In genomic region chr18:47969851-47970250, GRCh38 we compare ENCODE assay signal across 1 cellular context.
TF ChIP-seq lines count a peak whose summit lies in the region.

No MANE protein-coding gene starts in this region.

TF ChIP-seq in K562, 482 proteins besides CTCF, POLR2A, EP300 and RAD21:
- TF ChIP-seq RNF219 (CRISPR knock-in tag; IDR thresholded peaks at IDR 0.05), result no peak
- 0 out of 2 replicates have a peak, but pooled peaks have one; percentile 28 for TF ChIP-seq FOSL1 (tag; conservative IDR thresholded peaks at IDR 0.05)
- peak; percentile 42; the same call in 1 of the 2 replicates for TF ChIP-seq JUND (IDR thresholded peaks at IDR 0.05; ENCODE audit: borderline replicate concordance, low read depth, low read length)
- no peak; the same call in 1 of the 3 replicates for TF ChIP-seq JUND (tag; IDR thresholded peaks at IDR 0.05; ENCODE audit: borderline replicate concordance, low read depth, low read length)
- no peak for TF ChIP-seq ZNF764 (CRISPR knock-in tag; IDR thresholded peaks at IDR 0.05; ENCODE audit: low read depth)
- no peak for TF ChIP-seq RFX7 (CRISPR knock-in tag; IDR thresholded peaks at IDR 0.05)
- TF ChIP-seq MITF (IDR thresholded peaks at IDR 0.05), result no peak
- no peak for TF ChIP-seq E2F4 (CRISPR knock-in tag; IDR thresholded peaks at IDR 0.05; ENCODE audit: low read depth)
- no peak for TF ChIP-seq RCOR1 (IDR thresholded peaks at IDR 0.05; ENCODE audit: borderline replicate concordance in 1 of 2, low read depth in 2 of 2, low read length in 2 of 2)
- no peak for TF ChIP-seq ZNF695 (CRISPR knock-in tag; IDR thresholded peaks at IDR 0.05)
- TF ChIP-seq CSDE1 (IDR thresholded peaks at IDR 0.05), result no peak
- TF ChIP-seq ATF6 (CRISPR knock-in tag; IDR thresholded peaks at IDR 0.05), result no peak
- no peak for TF ChIP-seq SREBF1 (IDR thresholded peaks at IDR 0.05; ENCODE audit: borderline replicate concordance, low read depth, low read length)
- TF ChIP-seq NELFE (IDR thresholded peaks at IDR 0.05; ENCODE audit: insufficient read depth, insufficient read length), result no peak
- TF ChIP-seq RUNX1 (IDR thresholded peaks at IDR 0.05; ENCODE audit: low read depth), result no peak
- TF ChIP-seq ZBTB17 (CRISPR knock-in tag; IDR thresholded peaks at IDR 0.05), result no peak
- peak; percentile 47; the same call in 1 of the 2 replicates for TF ChIP-seq ATF3 (IDR thresholded peaks at IDR 0.05)
- no peak for TF ChIP-seq ATF3 (CRISPR knock-in tag; conservative IDR thresholded peaks at IDR 0.05)
